12 cellular contexts compared by ENCODE assay signal in the genomic region with DNA sequence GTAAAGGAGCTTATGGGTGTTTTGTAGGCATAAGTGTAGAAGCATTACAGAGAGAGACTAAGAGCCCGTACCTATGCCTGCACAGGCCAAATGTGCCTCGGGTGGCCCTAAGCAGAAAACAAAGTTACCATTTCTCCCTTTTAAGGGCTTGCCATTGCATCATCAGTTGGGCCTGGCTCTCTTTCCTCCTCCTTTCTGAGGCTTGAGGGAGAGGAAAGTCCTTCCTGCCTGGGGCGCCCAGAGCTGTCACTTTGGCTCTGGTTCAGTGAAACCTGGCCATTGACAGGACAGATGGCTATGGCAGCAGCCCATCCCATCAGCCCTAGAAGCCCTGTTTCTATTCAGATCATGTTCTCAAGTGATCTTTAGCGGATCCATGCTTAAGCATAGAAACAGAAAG.
DNase-seq lines count a peak whose midpoint lies in the region; ATAC-seq and TF ChIP-seq lines count a peak whose summit lies in the region.
"Had no signal": no experiment of that assay in that cellular context is flagged by ENCODE, and none has a peak within 500 bp of the region (broad histone marks: within the 10 kb centered on the region; RNA-seq: fewer than 3 reads in every experiment).

No MANE protein-coding gene starts in this region.

- H4K91ac ChIP-seq in IMR-90 (ENCODE audit: insufficient read depth, low read depth, low read length) = no peak overlapping the region

- H2AFZ ChIP-seq in IMR-90 (replicated peaks; ENCODE audit: low read length, poor library complexity) (no peak overlapping the region), smooth muscle cell (ENCODE audit: low read depth) (peak overlapping the region; percentile 62)

- TF ChIP-seq POLR2A in IMR-90 (IDR thresholded peaks at IDR 0.05; ENCODE audit: low read depth, low read length) = no peak

- H3K4me1 Mint-ChIP-seq in brain = peaks cover 29% of the 10 kb centered on the region
- no peaks in the 10 kb centered on the region for H3K4me1 Mint-ChIP-seq in stimulated activated memory B cell treated with anti-CD40 and anti-IgM and Interleukin-4, amounts not matched to agents 10 μg/mL and 1 μg/mL and 100 μg/mL, for 72 hours
- H3K4me1 Mint-ChIP-seq: stimulated activated effector memory CD8-positive, alpha-beta T cell treated with anti-CD3 and anti-CD28 coated beads, Interleukin-12 subunit alpha, Interleukin-12 subunit beta, amount 100 ng/mL, for 72 hours had no signal

- no peaks in the 10 kb centered on the region for H3K27me3 ChIP-seq in IMR-90 (ENCODE audit: control insufficient read depth, insufficient read depth, low read length)
- no peaks in the 10 kb centered on the region for H3K27me3 ChIP-seq in smooth muscle cell (ENCODE audit: low read depth)

- H3K4me3 ChIP-seq in IMR-90 (ENCODE audit: insufficient read depth, low read depth, low read length) = no peak overlapping the region
- H3K4me3 ChIP-seq in smooth muscle cell = no peak overlapping the region

- H3K79me2 ChIP-seq in smooth muscle cell (ENCODE audit: low read depth) = no peaks in the 10 kb centered on the region

- DNase-seq in IMR-90 (peak; percentile 4), iPS-NIHi7 (ENCODE audit: extremely low spot score) (peak; percentile 18), smooth muscle cell (lab: John Stamatoyannopoulos, UW; ENCODE audit: unreplicated experiment) (no peak), NCI-H2171 treated with DMSO at 0.1 percent for 48 hours (lab: John Stamatoyannopoulos, UW) (no peak), HuH-7 (ENCODE audit: low spot score) (no peak)
- DNase-seq: activated T-cell treated with anti-CD3 and anti-CD28 coated beads, Interleukin-2, amount 50 U/mL, for 4 hours; small intestine; T-helper 2 cell had no signal

- no CpG with 5 or more reads among the region's 4 CpGs for WGBS in IMR-90 (ENCODE audit: extremely low coverage in 2 of 2, insufficient read length in 1 of 2), 2 experiments
- WGBS in smooth muscle cell (ENCODE audit: low lambda C conversion rate) = 66% methylated on average over 4 of the region's 4 CpGs

- H3K36me3 Mint-ChIP-seq in brain = no peaks in the 10 kb centered on the region
- H3K36me3 Mint-ChIP-seq in stimulated activated memory B cell treated with anti-CD40 and anti-IgM and Interleukin-4, amounts not matched to agents 10 μg/mL and 1 μg/mL and 100 μg/mL, for 72 hours = no peaks in the 10 kb centered on the region
- H3K36me3 Mint-ChIP-seq: stimulated activated effector memory CD8-positive, alpha-beta T cell treated with anti-CD3 and anti-CD28 coated beads, Interleukin-12 subunit alpha, Interleukin-12 subunit beta, amount 100 ng/mL, for 72 hours had no signal

- H3K23ac ChIP-seq in IMR-90 (ENCODE audit: low read depth, low read length) = no peak overlapping the region

- peak overlapping the region in 4 of 5 experiments; percentile 20 to 74 (median 42) for H3K4me3 Mint-ChIP-seq in brain
- H3K4me3 Mint-ChIP-seq in stimulated activated memory B cell treated with anti-CD40 and anti-IgM and Interleukin-4, amounts not matched to agents 10 μg/mL and 1 μg/mL and 100 μg/mL, for 72 hours = no peak overlapping the region
- H3K4me3 Mint-ChIP-seq: activated T-cell treated with anti-CD3 and anti-CD28 coated beads, Interleukin-2, amount 50 U/mL, for 4 hours; stimulated activated effector memory CD8-positive, alpha-beta T cell treated with anti-CD3 and anti-CD28 coated beads, Interleukin-12 subunit alpha, Interleukin-12 subunit beta, amount 100 ng/mL, for 72 hours had no signal

- H3K14ac ChIP-seq in IMR-90 (replicated peaks; ENCODE audit: low read depth, low read length) = no peak overlapping the region

- no peak overlapping the region for H3K18ac ChIP-seq in IMR-90 (ENCODE audit: low read depth, low read length)

- no peak overlapping the region for H4K5ac ChIP-seq in IMR-90 (ENCODE audit: low read depth, low read length)

- no peak overlapping the region for H4K8ac ChIP-seq in IMR-90 (ENCODE audit: low read depth in 2 of 2, low read length in 2 of 2)

- no peak overlapping the region for H2AK9ac ChIP-seq in IMR-90 (replicated peaks; ENCODE audit: low read depth, low read length, poor library complexity)

- H3K4me1 ChIP-seq in IMR-90 (ENCODE audit: control insufficient read depth, insufficient read depth, low read length) (no peaks in the 10 kb centered on the region; the same call in 1 of the 2 replicates), smooth muscle cell (ENCODE audit: low read depth) (peaks cover 21% of the 10 kb centered on the region)

- intact Hi-C loops in IMR-90 (cut with micrococcal nuclease) = loop anchor here (1.0 to 5.0 kb wide), 3 partner anchors 500 to 643 kb away; no protein-coding TSS in a partner anchor

- H3K9me1 ChIP-seq in IMR-90 (ENCODE audit: insufficient read depth, low read length) = no peaks in the 10 kb centered on the region

- POLR2A ChIA-PET in IMR-90 (lab: Charles Lee; ENCODE audit: unreplicated experiment) = interaction anchor here (0.6 kb wide), 1 partner anchor 130 kb away, joined by 3 read pairs; no protein-coding TSS in a partner anchor

- H3K9me3 Mint-ChIP-seq in brain = peaks cover 0 to 6% (median 0%) of the 10 kb centered on the region in 5 experiments
- peaks cover 4% of the 10 kb centered on the region for H3K9me3 Mint-ChIP-seq in stimulated activated memory B cell treated with anti-CD40 and anti-IgM and Interleukin-4, amounts not matched to agents 10 μg/mL and 1 μg/mL and 100 μg/mL, for 72 hours

- H4K20me1 ChIP-seq in IMR-90 (ENCODE audit: insufficient read depth, low read length) (no peaks in the 10 kb centered on the region), smooth muscle cell (ENCODE audit: low read depth) (no peaks in the 10 kb centered on the region)

- no peak overlapping the region for H2BK5ac ChIP-seq in IMR-90 (ENCODE audit: low read depth, low read length, poor library complexity, severe bottlenecking)

- dilution Hi-C loops in IMR-90 (cut with HindIII; ENCODE audit: low sequenced_read_pairs, unreplicated experiment) = no loop called here

- no peak overlapping the region for H3K9ac ChIP-seq in IMR-90 (ENCODE audit: low read depth, low read length)
- no peak overlapping the region for H3K9ac ChIP-seq in smooth muscle cell (ENCODE audit: low read depth)

- TF ChIP-seq CTCF in IMR-90 (conservative IDR thresholded peaks at IDR 0.05; ENCODE audit: low read depth, low read length) (no peak), brain (conservative IDR thresholded peaks at IDR 0.05) (no peak), smooth muscle cell (IDR thresholded peaks at IDR 0.05; ENCODE audit: borderline replicate concordance, insufficient read depth, poor library complexity, severe bottlenecking) (no peak)

- H2AK5ac ChIP-seq in IMR-90 (ENCODE audit: low read depth, low read length) = no peak overlapping the region

- no peak overlapping the region for H2BK15ac ChIP-seq in IMR-90 (ENCODE audit: low read depth, low read length)

- H2BK20ac ChIP-seq in IMR-90 (ENCODE audit: low read depth, low read length) = no peak overlapping the region

- H3K56ac ChIP-seq in IMR-90 (ENCODE audit: extremely low read depth, insufficient read depth, low read length) = no peak overlapping the region

- peak; percentile 35 for ATAC-seq in IMR-90 (ENCODE audit: low read depth)
- ATAC-seq in stimulated activated memory B cell treated with anti-CD40 and anti-IgM and Interleukin-4, amounts not matched to agents 10 μg/mL and 1 μg/mL and 100 μg/mL, for 72 hours = no peak
- no peak for ATAC-seq in GM18861 (IDR thresholded peaks at IDR 0.05; ENCODE audit: unreplicated experiment)
- ATAC-seq: activated T-cell treated with anti-CD3 and anti-CD28 coated beads, Interleukin-2, amount 50 U/mL, for 4 hours; stimulated activated effector memory CD8-positive, alpha-beta T cell treated with anti-CD3 and anti-CD28 coated beads, Interleukin-12 subunit alpha, Interleukin-12 subunit beta, amount 100 ng/mL, for 72 hours had no signal

- peak overlapping the region; percentile 10; the same call in 1 of the 2 replicates for H2BK120ac ChIP-seq in IMR-90 (ENCODE audit: low read depth, low read length)

- H3K36me3 ChIP-seq in IMR-90 (ENCODE audit: control insufficient read depth, insufficient read depth, low read length) (no peaks in the 10 kb centered on the region), smooth muscle cell (ENCODE audit: low read depth) (no peaks in the 10 kb centered on the region)

- H3K4ac ChIP-seq in IMR-90 (ENCODE audit: low read depth, low read length) = no peak overlapping the region

- CTCF ChIA-PET in IMR-90 (lab: Yijun Ruan, JAX) = interaction anchor here (0.7 to 1.5 kb wide), 8 partner anchors 16 to 642 kb away, joined by 3 to 4 read pairs (median 3); no protein-coding TSS in a partner anchor

- H3K79me1 ChIP-seq in IMR-90 (ENCODE audit: low read depth in 1 of 2, low read length in 2 of 2) = no peaks in the 10 kb centered on the region

- no peaks in the 10 kb centered on the region for H3K9me3 ChIP-seq in IMR-90 (ENCODE audit: control insufficient read depth, insufficient read depth, low read length)
- no peaks in the 10 kb centered on the region for H3K9me3 ChIP-seq in smooth muscle cell (replicated peaks; ENCODE audit: low read depth)

- in situ Hi-C loops in IMR-90 (cut with MboI; ENCODE audit: low sequenced_read_pairs) = no loop called here

- no peaks in the 10 kb centered on the region for H3F3A ChIP-seq in smooth muscle cell (ENCODE audit: low read depth)

- H3K4me2 ChIP-seq in IMR-90 (ENCODE audit: low read depth, low read length) = peak overlapping the region; percentile 77
- peak overlapping the region; percentile 45 for H3K4me2 ChIP-seq in smooth muscle cell

- H3K27me3 Mint-ChIP-seq in brain = peaks cover 3% of the 10 kb centered on the region
- no peaks in the 10 kb centered on the region for H3K27me3 Mint-ChIP-seq in stimulated activated memory B cell treated with anti-CD40 and anti-IgM and Interleukin-4, amounts not matched to agents 10 μg/mL and 1 μg/mL and 100 μg/mL, for 72 hours

- no peak for TF ChIP-seq RAD21 in IMR-90 (IDR thresholded peaks at IDR 0.05; ENCODE audit: low read length)

- BruUV-seq in IMR-90 (replicated peaks; lab: Mats Ljungman, UMichigan) = no TSS peak

- H3K27ac ChIP-seq in IMR-90 (ENCODE audit: insufficient read depth, low read length) (no peak overlapping the region), smooth muscle cell (ENCODE audit: low read depth) (peak overlapping the region; percentile 38)

- H3K27ac Mint-ChIP-seq in brain = peak overlapping the region; percentile 80 to 97 (median 94)
- no peak overlapping the region for H3K27ac Mint-ChIP-seq in stimulated activated memory B cell treated with anti-CD40 and anti-IgM and Interleukin-4, amounts not matched to agents 10 μg/mL and 1 μg/mL and 100 μg/mL, for 72 hours
- H3K27ac Mint-ChIP-seq: stimulated activated effector memory CD8-positive, alpha-beta T cell treated with anti-CD3 and anti-CD28 coated beads, Interleukin-12 subunit alpha, Interleukin-12 subunit beta, amount 100 ng/mL, for 72 hours had no signal

TF ChIP-seq in IMR-90, 13 proteins besides CTCF, POLR2A, EP300 and RAD21 (continues in another document):
- no peak for TF ChIP-seq MXI1 (IDR thresholded peaks at IDR 0.05; ENCODE audit: borderline replicate concordance, low read depth, low read length)
- peak; percentile 83 for TF ChIP-seq CEBPB (IDR thresholded peaks at IDR 0.05; ENCODE audit: low read depth, low read length)

Comparison
In these comparisons a context has a peak if more than half of its experiments do, and no peak if none do; other contexts are left out.
1. DNase-seq: peak in IMR-90 (single experiment) and iPS-NIHi7 (single experiment); none in smooth muscle cell (single experiment), NCI-H2171 treated with DMSO at 0.1 percent for 48 hours (single experiment) and HuH-7 (single experiment).